ENCODE assay signal across 22 cellular contexts in genomic region chr11:33790088-33790487, GRCh38.
"Had no signal": no experiment of that assay in that cellular context is flagged by ENCODE, and none has a peak within 500 bp of the region (broad histone marks: within the 10 kb centered on the region; RNA-seq: fewer than 3 reads in every experiment).

No MANE protein-coding gene starts in this region.

- H3K27ac Mint-ChIP-seq: activated CD4-positive, alpha-beta memory T cell treated with anti-CD3 and anti-CD28 coated beads for 36 hours; activated CD4-positive, alpha-beta T cell treated with anti-CD3 and anti-CD28 coated beads, Interleukin-2, amount 10 ng/mL, durations not matched to agents 7 days and 5 days; activated naive CD8-positive, alpha-beta T cell treated with anti-CD3 and anti-CD28 coated beads, Interleukin-2, amount 10 ng/mL, durations not matched to agents 7 days and 5 days; activated T-cell treated with anti-CD3 and anti-CD28 coated beads, Interleukin-2, amount 50 U/mL, for 72 hours; activated T-helper 2 cell treated with anti-CD3 and anti-CD28 coated beads, Interferon-gamma antibody, Interleukin-2, Interleukin-4, amounts not matched to agents 10 μg/mL and 5 μg/mL and 100 μg/mL, durations not matched to agents 14 hours and 24 hours and 36 hours; T-helper 1 cell treated with Interleukin-12 subunit alpha and Interleukin-12 subunit beta and Interleukin-4 antibody, amounts not matched to agents 30 μg/mL and 1 μg/mL, for 36 hours; WTC11 had no signal

- H3K4me1 ChIP-seq: body of pancreas had no signal

- H3K9me3 Mint-ChIP-seq: activated CD4-positive, alpha-beta memory T cell treated with anti-CD3 and anti-CD28 coated beads for 36 hours; activated CD4-positive, alpha-beta T cell treated with anti-CD3 and anti-CD28 coated beads, Interleukin-2, amount 10 ng/mL, durations not matched to agents 7 days and 5 days; activated T-helper 2 cell treated with anti-CD3 and anti-CD28 coated beads, Interferon-gamma antibody, Interleukin-2, Interleukin-4, amounts not matched to agents 10 μg/mL and 5 μg/mL and 100 μg/mL, durations not matched to agents 14 hours and 24 hours and 36 hours; T-helper 1 cell treated with Interleukin-12 subunit alpha and Interleukin-12 subunit beta and Interleukin-4 antibody, amounts not matched to agents 30 μg/mL and 1 μg/mL, for 36 hours had no signal

- DNase-seq: activated CD4-positive, alpha-beta memory T cell treated with anti-CD3 and anti-CD28 coated beads for 36 hours; activated CD4-positive, alpha-beta T cell treated with anti-CD3 and anti-CD28 coated beads for 1 hour; activated CD4-positive, alpha-beta T cell treated with anti-CD3 and anti-CD28 coated beads, Interleukin-2, amount 10 ng/mL, durations not matched to agents 7 days and 5 days; activated gamma-delta T cell treated with Interleukin-2 at 50 U/mL for 16 hours; activated naive CD4-positive, alpha-beta T cell treated with anti-CD3 and anti-CD28 coated beads, Interleukin-2, amount 50 U/mL, for 16 hours; activated naive CD8-positive, alpha-beta T cell treated with anti-CD3 and anti-CD28 coated beads, Interleukin-2, amount 10 ng/mL, durations not matched to agents 7 days and 5 days; activated T-cell treated with anti-CD3 and anti-CD28 coated beads, Interleukin-2, amount 50 U/mL, for 72 hours; aorta; body of pancreas; central memory CD4-positive, alpha-beta T cell; Karpas-422; MM.1S; NCI-H1105; NCI-H1436; NCI-H1694 treated with DMSO at 0.1 percent for 48 hours; NCI-H2029 treated with DMSO at 0.1 percent for 48 hours; NCI-H446; SHP77 had no signal

- ATAC-seq: activated T-cell treated with anti-CD3 and anti-CD28 coated beads, Interleukin-2, amount 50 U/mL, for 72 hours; body of pancreas; K562; WTC11 had no signal

- H3K27me3 ChIP-seq: body of pancreas had no signal

- H3K4me3 Mint-ChIP-seq: activated CD4-positive, alpha-beta memory T cell treated with anti-CD3 and anti-CD28 coated beads for 36 hours; activated CD4-positive, alpha-beta T cell treated with anti-CD3 and anti-CD28 coated beads, Interleukin-2, amount 10 ng/mL, durations not matched to agents 7 days and 5 days; activated naive CD8-positive, alpha-beta T cell treated with anti-CD3 and anti-CD28 coated beads, Interleukin-2, amount 10 ng/mL, durations not matched to agents 7 days and 5 days; activated T-cell treated with anti-CD3 and anti-CD28 coated beads, Interleukin-2, amount 50 U/mL, for 72 hours; T-helper 1 cell treated with Interleukin-12 subunit alpha and Interleukin-12 subunit beta and Interleukin-4 antibody, amounts not matched to agents 30 μg/mL and 1 μg/mL, for 36 hours; WTC11 had no signal

- H3K27ac ChIP-seq: body of pancreas had no signal

- H3K9me3 ChIP-seq: body of pancreas had no signal

- H3K4me3 ChIP-seq: body of pancreas, K562 had no signal

- H3K36me3 Mint-ChIP-seq: activated CD4-positive, alpha-beta memory T cell treated with anti-CD3 and anti-CD28 coated beads for 36 hours; activated naive CD8-positive, alpha-beta T cell treated with anti-CD3 and anti-CD28 coated beads, Interleukin-2, amount 10 ng/mL, durations not matched to agents 7 days and 5 days; WTC11 had no signal
